Comparison of ENCODE assay signal across 19 cellular contexts in genomic region chr10:5709865-5710264, GRCh38. TPM values are rescaled to one million over a fixed set of nuclear protein-coding genes. Genes with fewer than 3 reads are reported as not detected.
A peak's percentile ranks its signal among the peaks of the same experiment; 100 is the strongest.
DNase-seq lines count a peak whose midpoint lies in the region; ATAC-seq and TF ChIP-seq lines count a peak whose summit lies in the region.
"Had no signal": no experiment of that assay in that cellular context is flagged by ENCODE, and none has a peak within 500 bp of the region (broad histone marks: within the 10 kb centered on the region; RNA-seq: fewer than 3 reads in every experiment).

No MANE protein-coding gene starts in this region.

- H3K4me1 ChIP-seq in A673 (ENCODE audit: insufficient read depth, low read length, poor library complexity, severe bottlenecking) (peaks cover 16% of the 10 kb centered on the region), OCI-LY7 (ENCODE audit: insufficient read depth, low read length, poor library complexity, severe bottlenecking) (peaks cover 70% of the 10 kb centered on the region)
- H3K4me1 ChIP-seq in CD4-positive, CD25-positive, alpha-beta regulatory T cell (ENCODE audit: control insufficient read depth, insufficient read depth, low read length, poor library complexity, severe bottlenecking), result peaks cover 21% of the 10 kb centered on the region
- H3K4me1 ChIP-seq: colonic mucosa had no signal

- intact Hi-C loops in A673 (cut with micrococcal nuclease; ENCODE audit: unreplicated experiment), result no loop called here
- intact Hi-C loops in OCI-LY7 (cut with micrococcal nuclease; ENCODE audit: unreplicated experiment), result no loop called here

- no peaks in the 10 kb centered on the region for H3K9me2 ChIP-seq in OCI-LY7 (ENCODE audit: insufficient read depth, low read length)

- H3K36me3 ChIP-seq in A673 (ENCODE audit: insufficient read depth, low read length, poor library complexity, severe bottlenecking) (no peaks in the 10 kb centered on the region), OCI-LY7 (ENCODE audit: insufficient read depth, low read length) (peaks cover 65% of the 10 kb centered on the region)
- H3K36me3 ChIP-seq in CD4-positive, CD25-positive, alpha-beta regulatory T cell (ENCODE audit: control insufficient read depth, insufficient read depth, low read length), result no peaks in the 10 kb centered on the region
- H3K36me3 ChIP-seq: colonic mucosa, gastrocnemius medialis, left lung, pancreas had no signal

- H3K79me2 ChIP-seq in OCI-LY7 (ENCODE audit: insufficient read depth, low read depth, low read length), result peaks cover 98% of the 10 kb centered on the region

- no peak overlapping the region for H2AFZ ChIP-seq in OCI-LY7 (ENCODE audit: low read length)

- H3K27ac Mint-ChIP-seq in CD4-positive, CD25-positive, alpha-beta regulatory T cell, result peak overlapping the region in 2 of 3 donors; percentile 16 to 67
- no peak overlapping the region for H3K27ac Mint-ChIP-seq in central memory CD8-positive, alpha-beta T cell (ENCODE audit: low read depth)

- H3K4me3 ChIP-seq in A673 (ENCODE audit: low read depth, low read length, poor library complexity, severe bottlenecking), result peak overlapping the region; percentile 39
- peak overlapping the region; percentile 79 for H3K4me3 ChIP-seq in CD4-positive, CD25-positive, alpha-beta regulatory T cell (ENCODE audit: low read depth, low read length)
- H3K4me3 ChIP-seq in OCI-LY7 (ENCODE audit: low read depth, low read length, poor library complexity, severe bottlenecking), result no peak overlapping the region
- H3K4me3 ChIP-seq: colonic mucosa, left lung, pancreas had no signal

- peak overlapping the region in 3 of 4 donors; percentile 24 to 59 (median 58) for H3K4me3 Mint-ChIP-seq in CD4-positive, CD25-positive, alpha-beta regulatory T cell
- peak overlapping the region; percentile 7 for H3K4me3 Mint-ChIP-seq in central memory CD8-positive, alpha-beta T cell

- peaks cover 3% of the 10 kb centered on the region for H3K36me3 Mint-ChIP-seq in CD4-positive, CD25-positive, alpha-beta regulatory T cell
- H3K36me3 Mint-ChIP-seq in central memory CD8-positive, alpha-beta T cell (ENCODE audit: insufficient read depth), result peaks cover 8% of the 10 kb centered on the region

- peak overlapping the region; percentile 49 for H3K4me2 ChIP-seq in OCI-LY7 (ENCODE audit: low read length)

- no TSS peak for BruUV-seq in A673 (replicated peaks; lab: Mats Ljungman, UMichigan)
- BruUV-seq in OCI-LY7 (replicated peaks; lab: Mats Ljungman, UMichigan), result no TSS peak

- TF ChIP-seq CTCF in A673 (conservative IDR thresholded peaks at IDR 0.05; ENCODE audit: low read depth, low read length) (no peak), OCI-LY7 (conservative IDR thresholded peaks at IDR 0.05; ENCODE audit: low read length) (no peak)

- H3K9me3 ChIP-seq in A673 (ENCODE audit: low read depth, low read length, poor library complexity, severe bottlenecking) (no peaks in the 10 kb centered on the region), OCI-LY7 (ENCODE audit: low read length) (peaks cover 6% of the 10 kb centered on the region)
- no peaks in the 10 kb centered on the region for H3K9me3 ChIP-seq in CD4-positive, CD25-positive, alpha-beta regulatory T cell (ENCODE audit: control insufficient read depth in 2 of 2, low read length in 2 of 2)
- H3K9me3 ChIP-seq: colonic mucosa, gastrocnemius medialis, left lung, pancreas had no signal

- peak; percentile 14 for DNase-seq in A673 (ENCODE audit: low spot score)
- DNase-seq in CD4-positive, CD25-positive, alpha-beta regulatory T cell, result no peak
- DNase-seq in OCI-LY7 (ENCODE audit: low spot score), result no peak
- no peak for DNase-seq in central memory CD8-positive, alpha-beta T cell (ENCODE audit: low spot score in 2 of 2)
- no peak for DNase-seq in SHP77 (lab: John Stamatoyannopoulos, UW)
- no peak for DNase-seq in MV-4-11 (lab: John Stamatoyannopoulos, UW)
- no peak for DNase-seq in D341Med (ENCODE audit: low spot score)
- DNase-seq: colonic mucosa; DMS53; gastrocnemius medialis; left lung; NCI-H774; pancreas; RPMI8226; stimulated activated CD4-positive, alpha-beta T cell treated with anti-CD3 and anti-CD28 coated beads, Interleukin-4, amount 100 ng/mL, for 1 hour; stimulated activated CD8-positive, alpha-beta memory T cell treated with anti-CD3 and anti-CD28 coated beads, Interleukin-4, amount 100 ng/mL, for 48 hours had no signal

- H3K27me3 Mint-ChIP-seq in CD4-positive, CD25-positive, alpha-beta regulatory T cell, result no peaks in the 10 kb centered on the region
- H3K27me3 Mint-ChIP-seq in central memory CD8-positive, alpha-beta T cell, result no peaks in the 10 kb centered on the region

- peaks cover 0 to 1% (median 0%) of the 10 kb centered on the region in 7 donors for H3K9me3 Mint-ChIP-seq in CD4-positive, CD25-positive, alpha-beta regulatory T cell
- no peaks in the 10 kb centered on the region for H3K9me3 Mint-ChIP-seq in central memory CD8-positive, alpha-beta T cell

- H3K27ac ChIP-seq in A673 (ENCODE audit: low read depth, low read length, poor library complexity, severe bottlenecking) (peak overlapping the region; percentile 41), OCI-LY7 (ENCODE audit: low read depth, low read length, poor library complexity, severe bottlenecking) (no peak overlapping the region)
- H3K27ac ChIP-seq in CD4-positive, CD25-positive, alpha-beta regulatory T cell (ENCODE audit: insufficient read depth, low read length, poor library complexity, severe bottlenecking), result no peak overlapping the region
- H3K27ac ChIP-seq: colonic mucosa, epithelial cell of prostate, left lung, pancreas had no signal

- no peak for ATAC-seq in CD4-positive, CD25-positive, alpha-beta regulatory T cell (ENCODE audit: low read depth in 2 of 2)
- ATAC-seq in central memory CD8-positive, alpha-beta T cell (replicated peaks; ENCODE audit: extremely low read depth, poor library complexity, severe bottlenecking), result no peak
- ATAC-seq: activated CD4-positive, CD25-positive, alpha-beta regulatory T cell treated with anti-CD3 and anti-CD28 coated beads, Interleukin-2, amount 50 U/mL, for 24 hours; gastrocnemius medialis; HepG2; left lung; pancreas had no signal

- no peaks in the 10 kb centered on the region for H3K27me3 ChIP-seq in A673 (replicated peaks; ENCODE audit: insufficient read depth, low read depth, low read length, poor library complexity)
- H3K27me3 ChIP-seq in CD4-positive, CD25-positive, alpha-beta regulatory T cell (ENCODE audit: control insufficient read depth, insufficient read depth, low read length), result no peaks in the 10 kb centered on the region
- H3K27me3 ChIP-seq: colonic mucosa, gastrocnemius medialis, left lung, pancreas had no signal

- POLR2A ChIA-PET in A673 (lab: Charles Lee; ENCODE audit: low non-redundant PET) (interaction anchor here (0.6 kb wide), 1 partner anchor 72 kb away, joined by 8 read pairs; no protein-coding TSS in a partner anchor), OCI-LY7 (lab: Charles Lee) (interaction anchor here (1.2 to 7.1 kb wide), 7 partner anchors 9 to 23 kb away, joined by 3 to 45 read pairs (median 5); no protein-coding TSS in a partner anchor)

- CTCF ChIA-PET in A673 (lab: Charles Lee), result interaction anchor here (0.6 kb wide), 1 partner anchor 1769 kb away, joined by 5 read pairs; no protein-coding TSS in a partner anchor
- CTCF ChIA-PET in OCI-LY7 (lab: Charles Lee; ENCODE audit: unreplicated experiment), result no interaction called here

- H4K20me1 ChIP-seq in OCI-LY7 (ENCODE audit: insufficient read depth, low read length), result peaks cover 56% of the 10 kb centered on the region; the same call in 1 of the 2 replicates

- H3K4me1 Mint-ChIP-seq in CD4-positive, CD25-positive, alpha-beta regulatory T cell, result peaks cover 53 to 85% (median 70%) of the 10 kb centered on the region in 4 donors
- peaks cover 69% of the 10 kb centered on the region for H3K4me1 Mint-ChIP-seq in central memory CD8-positive, alpha-beta T cell

RNA-seq across cellular contexts. Expression of gene TASOR2, which starts 25.2 kb away (rescaled TPM):
- total RNA-seq in A673 (2021) (82.5 and 94.5 TPM in 2 replicates), OCI-LY7 (2022) (116 and 127 TPM in 2 replicates)
- 75.9 TPM for total RNA-seq in CD4-positive, CD25-positive, alpha-beta regulatory T cell
- polyA plus RNA-seq in CD4-positive, CD25-positive, alpha-beta regulatory T cell, result 10 to 100 TPM in 2 of 4 donors, 1 to 10 TPM in 2; 6.7 to 13.6 (median 10.2) TPM
- total RNA-seq in OCI-LY7 (2014; rRNA removed; shearing (Covaris generic)), result 103 and 113 TPM in 2 replicates

RNA-seq across cellular contexts. Expression of gene ASB13, which starts 43.5 kb away (rescaled TPM):
- total RNA-seq in A673 (2021) (11.9 and 17.8 TPM in 2 replicates), OCI-LY7 (2022) (90.4 and 108 TPM in 2 replicates)
- 2.9 TPM for total RNA-seq in CD4-positive, CD25-positive, alpha-beta regulatory T cell
- polyA plus RNA-seq in CD4-positive, CD25-positive, alpha-beta regulatory T cell, result 10 to 100 TPM in 3 of 4 donors, 1 to 10 TPM in 1; 4.4 to 16.0 (median 14.2) TPM
- 23.2 and 25.6 TPM in 2 replicates for total RNA-seq in OCI-LY7 (2014; rRNA removed; shearing (Covaris generic))
